Comparison of ENCODE assay signal across 8 cellular contexts in the genomic region with DNA sequence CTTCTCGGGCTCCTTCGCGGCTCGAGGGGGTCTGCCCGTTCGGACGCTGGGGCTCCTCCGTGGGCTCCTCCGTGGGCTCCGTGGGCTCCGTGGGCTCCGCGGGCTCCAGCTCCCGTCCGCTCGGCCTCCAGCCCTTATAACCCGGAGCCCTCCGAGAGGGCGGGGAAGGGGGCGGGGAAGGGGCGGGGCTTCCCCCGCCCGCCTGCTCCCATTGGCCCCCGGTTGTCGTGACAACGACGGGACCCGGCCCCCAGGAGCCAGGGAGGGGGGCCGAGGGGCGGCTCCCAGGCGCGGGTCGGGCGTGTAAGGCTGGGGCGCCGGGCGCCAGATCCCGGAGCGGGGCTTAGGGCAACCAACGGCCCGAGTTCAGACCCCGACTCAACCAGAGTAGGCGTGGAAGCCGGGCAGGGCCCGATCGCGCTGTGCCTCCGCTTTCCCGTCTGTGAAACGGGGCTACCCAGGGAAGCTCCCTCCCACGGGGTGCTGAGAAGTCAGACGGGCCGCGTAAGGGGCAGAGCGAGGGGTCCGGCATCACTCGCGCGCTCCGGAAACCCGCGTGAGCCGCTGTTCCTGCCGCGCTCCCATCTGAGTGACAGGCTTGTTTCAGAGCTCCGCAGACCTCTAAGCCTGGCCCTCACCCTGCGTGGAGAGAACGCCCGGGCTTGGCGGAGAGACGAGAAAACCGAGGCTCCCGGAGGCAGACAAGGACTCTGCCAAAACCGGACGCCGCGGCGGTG. TPM values are rescaled to one million over a fixed set of nuclear protein-coding genes. Genes with fewer than 3 reads are reported as not detected.
DNase-seq lines count a peak whose midpoint lies in the region; ATAC-seq and TF ChIP-seq lines count a peak whose summit lies in the region.

A gene (minus strand): TSS at position 111 of the 737 bp plus-strand sequence. CDS start 119 bp downstream, outside the sequence.

- H3K27ac Mint-ChIP-seq in endothelial cell (ENCODE audit: unreplicated experiment): no peak within 1 kb of the TSS

- TF ChIP-seq CTCF in GM12875 (IDR thresholded peaks at IDR 0.05; ENCODE audit: borderline replicate concordance, insufficient read depth, low read depth, low read length): no peak
- no peak for TF ChIP-seq CTCF in endothelial cell (IDR thresholded peaks at IDR 0.05; ENCODE audit: unreplicated experiment)

- peaks cover 10% of the 10 kb centered on the region for H3K4me1 Mint-ChIP-seq in endothelial cell (ENCODE audit: unreplicated experiment)

- peak; percentile 76 for ATAC-seq in HG02852 (IDR thresholded peaks at IDR 0.05; ENCODE audit: unreplicated experiment)

- H3K9me3 Mint-ChIP-seq in endothelial cell (ENCODE audit: unreplicated experiment): no peaks in the 10 kb centered on the region

- peaks cover 21% of the 10 kb centered on the region for H3K27me3 Mint-ChIP-seq in endothelial cell (ENCODE audit: unreplicated experiment)

- DNase-seq in NCI-H524 treated with DMSO at 0.1 percent for 48 hours (lab: John Stamatoyannopoulos, UW): peak; percentile 15
- DNase-seq in activated CD8-positive, alpha-beta memory T cell treated with anti-CD3 and anti-CD28 coated beads, Interleukin-2, amount 50 U/mL, for 48 hours: peak; percentile 82
- DNase-seq in endothelial cell (ENCODE audit: low spot score): peak; percentile 82
- no peak for DNase-seq in mesenteric fat pad (ENCODE audit: low spot score)
- DNase-seq in stimulated activated CD8-positive, alpha-beta memory T cell treated with anti-CD3 and anti-CD28 coated beads, Interleukin-12 subunit alpha, Interleukin-12 subunit beta, amount 100 ng/mL, for 4 hours (ENCODE audit: low read depth): peak; percentile 67
- no peak for DNase-seq in NCI-H2107 treated with DMSO at 0.1 percent for 48 hours (lab: John Stamatoyannopoulos, UW; ENCODE audit: unreplicated experiment)

- H3K36me3 Mint-ChIP-seq in endothelial cell (ENCODE audit: low read depth, unreplicated experiment): no peaks in the 10 kb centered on the region

- peak within 1 kb of the TSS; percentile 87 for H3K4me3 Mint-ChIP-seq in endothelial cell (ENCODE audit: unreplicated experiment)

- peak within 1 kb of the TSS; percentile 16 for H3K4me3 ChIP-seq in GM12875 (ENCODE audit: low read depth, low read length)

RNA-seq across cellular contexts. Expression of the gene that starts here (rescaled TPM):
- 10.1 TPM for total RNA-seq in endothelial cell (ENCODE audit: unreplicated experiment)
- total RNA-seq in mesenteric fat pad: 187 TPM

Comparison
In these comparisons a context has a peak if more than half of its experiments do, and no peak if none do; other contexts are left out.
1. RNA of the gene that starts here (total RNA-seq): 187 TPM in mesenteric fat pad (single experiment); 10.1 TPM in endothelial cell (single experiment); every median in the first group is over 10 times any median in the second.
2. DNase-seq: peak in NCI-H524 treated with DMSO at 0.1 percent for 48 hours (single experiment), activated CD8-positive, alpha-beta memory T cell treated with anti-CD3 and anti-CD28 coated beads, Interleukin-2, amount 50 U/mL, for 48 hours (single experiment), endothelial cell (single experiment) and stimulated activated CD8-positive, alpha-beta memory T cell treated with anti-CD3 and anti-CD28 coated beads, Interleukin-12 subunit alpha, Interleukin-12 subunit beta, amount 100 ng/mL, for 4 hours (single experiment); none in mesenteric fat pad (single experiment) and NCI-H2107 treated with DMSO at 0.1 percent for 48 hours (single experiment).